ENCODE assay signal across 8 cellular contexts in genomic region chr14:53952533-53952932, GRCh38. TPM values are rescaled to one million over a fixed set of nuclear protein-coding genes. Genes with fewer than 3 reads are reported as not detected.
DNase-seq lines count a peak whose midpoint lies in the region; ATAC-seq and TF ChIP-seq lines count a peak whose summit lies in the region.

No MANE protein-coding gene starts in this region.

- no peak for TF ChIP-seq CTCF in RWPE1 (conservative IDR thresholded peaks at IDR 0.05; ENCODE audit: low read depth)
- no peak for TF ChIP-seq CTCF in fibroblast of mammary gland (conservative IDR thresholded peaks at IDR 0.05; ENCODE audit: control insufficient read depth, insufficient read depth, low read depth, low read length)
- TF ChIP-seq CTCF in osteocyte (IDR thresholded peaks at IDR 0.05), result no peak

- H3K9ac ChIP-seq in BLaER1 treated with 17β-estradiol and CSF1 and Interleukin-3, amounts not matched to agents 10 nM and 100 nM, result peak overlapping the region in 8 of 11 experiments; percentile 21 to 79 (median 78); a peak in 14 of 22 replicates

- no peaks in the 10 kb centered on the region for H3K9me3 Mint-ChIP-seq in osteocyte (ENCODE audit: unreplicated experiment)

- H3K4me1 Mint-ChIP-seq in osteocyte (ENCODE audit: unreplicated experiment), result peaks cover 46% of the 10 kb centered on the region

- POLR2A ChIA-PET in RWPE1 (lab: Yijun Ruan, JAX; ENCODE audit: low non-redundant PET), result no interaction called here

- CTCF ChIA-PET in RWPE1 (lab: Yijun Ruan, JAX), result no interaction called here

- peaks cover 0 to 37% (median 15%) of the 10 kb centered on the region in 11 experiments; a peak in 19 of 22 replicates for H3K36me3 ChIP-seq in BLaER1 treated with 17β-estradiol and CSF1 and Interleukin-3, amounts not matched to agents 10 nM and 100 nM

- H4K20me1 ChIP-seq in BLaER1 treated with 17β-estradiol and CSF1 and Interleukin-3, amounts not matched to agents 10 nM and 100 nM, result peaks cover 0 to 14% (median 0%) of the 10 kb centered on the region in 11 experiments; a peak in 6 of 22 replicates

- DNase-seq in RWPE1 (ENCODE audit: low spot score) (no peak), fibroblast of mammary gland (ENCODE audit: low read depth) (no peak), osteocyte (ENCODE audit: extremely low spot score, unreplicated experiment) (no peak), left colon (no peak)

- ATAC-seq in left colon (no peak), GM18517 (IDR thresholded peaks at IDR 0.05; ENCODE audit: unreplicated experiment) (no peak), HG03469 (IDR thresholded peaks at IDR 0.05; ENCODE audit: unreplicated experiment) (no peak), HG02798 (IDR thresholded peaks at IDR 0.05; ENCODE audit: poor library complexity, unreplicated experiment) (no peak)

- peak overlapping the region; percentile 85 for H3K4me3 Mint-ChIP-seq in osteocyte (ENCODE audit: unreplicated experiment)

- H3K27me3 ChIP-seq in BLaER1 treated with 17β-estradiol and CSF1 and Interleukin-3, amounts not matched to agents 10 nM and 100 nM, result peaks cover 11 to 30% (median 16%) of the 10 kb centered on the region in 11 experiments; a peak in 18 of 22 replicates

- H3K4me2 ChIP-seq in BLaER1 treated with 17β-estradiol and CSF1 and Interleukin-3, amounts not matched to agents 10 nM and 100 nM, result peak overlapping the region; percentile 94 to 100 (median 99)

- peaks cover 15% of the 10 kb centered on the region for H3K36me3 Mint-ChIP-seq in osteocyte (ENCODE audit: unreplicated experiment)

- intact Hi-C loops in left colon (cut with DNase I, micrococcal nuclease), result loop anchor here in 1 of 2 donors (10.0 kb wide), 1 partner anchor 418 kb away; no protein-coding TSS in a partner anchor

- H3K9me3 ChIP-seq in BLaER1 treated with 17β-estradiol and CSF1 and Interleukin-3, amounts not matched to agents 10 nM and 100 nM (replicated peaks in 1 of 11), result no peaks in the 10 kb centered on the region

- peak overlapping the region; percentile 63 to 77 (median 70) for H3K4me3 ChIP-seq in BLaER1 treated with 17β-estradiol and CSF1 and Interleukin-3, amounts not matched to agents 10 nM and 100 nM
- H3K4me3 ChIP-seq in fibroblast of mammary gland (ENCODE audit: control insufficient read depth, low read depth, low read length), result peak overlapping the region; percentile 48

- H3K27ac ChIP-seq in BLaER1 treated with 17β-estradiol and CSF1 and Interleukin-3, amounts not matched to agents 10 nM and 100 nM, result 0 out of 22 replicates have a peak overlapping the region, but pooled peaks of 1 of the 11 experiments have one; percentile 11
- H3K27ac ChIP-seq in RWPE1, result peak overlapping the region; percentile 85

- peaks cover 17% of the 10 kb centered on the region for H3K27me3 Mint-ChIP-seq in osteocyte (ENCODE audit: unreplicated experiment)

- H3K27ac Mint-ChIP-seq in osteocyte (ENCODE audit: unreplicated experiment), result peak overlapping the region; percentile 54

- peaks cover 14 to 68% (median 51%) of the 10 kb centered on the region in 10 experiments for H3K4me1 ChIP-seq in BLaER1 treated with 17β-estradiol and CSF1 and Interleukin-3, amounts not matched to agents 10 nM and 100 nM

RNA-seq across cellular contexts. Expression of gene BMP4, which starts 4.1 kb away (rescaled TPM):
- 6.9 and 7.3 TPM in 2 replicates for total RNA-seq in osteocyte
- 10 to 100 TPM in 1 of 2 donors, 1 to 10 TPM in 1; 6.4 to 17.3 TPM for total RNA-seq in left colon
